Comparison of ENCODE assay signal across 21 cellular contexts in the genomic region with DNA sequence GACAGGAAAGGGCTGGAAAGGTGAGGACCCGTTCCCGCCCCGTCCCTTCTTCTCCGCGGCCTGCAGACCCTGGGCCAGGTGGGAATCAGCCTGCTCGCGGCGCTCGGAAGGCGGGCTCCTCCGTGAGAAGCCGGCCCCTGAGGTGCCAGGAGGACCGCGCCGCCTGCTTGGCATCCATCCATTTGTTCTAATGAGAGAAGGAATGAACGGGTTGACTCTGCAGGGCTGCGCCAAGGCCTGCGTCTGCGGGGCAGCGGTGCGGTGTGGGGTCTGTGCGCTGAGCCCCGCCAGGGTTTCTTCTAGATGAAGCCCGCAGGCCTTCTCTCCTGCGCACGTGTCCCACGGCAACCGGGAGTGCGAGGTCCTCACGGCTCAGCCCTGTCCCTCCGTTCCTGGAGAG. TPM values are rescaled to one million over a fixed set of nuclear protein-coding genes. Genes with fewer than 3 reads are reported as not detected.
DNase-seq lines count a peak whose midpoint lies in the region; ATAC-seq, FAIRE-seq and TF ChIP-seq lines count a peak whose summit lies in the region.
"Had no signal": no experiment of that assay in that cellular context is flagged by ENCODE, and none has a peak within 500 bp of the region (broad histone marks: within the 10 kb centered on the region; RNA-seq: fewer than 3 reads in every experiment).

No MANE protein-coding gene starts in this region.

- H3K23me2 ChIP-seq in H1 (ENCODE audit: low read depth, low read length) = peaks cover under 1% of the 10 kb centered on the region; the same call in 1 of the 2 replicates

- no peak for DNase-seq in H1 (ENCODE audit: low read depth in 1 of 2, low spot score in 2 of 2)
- no peak for DNase-seq in mesothelial cell of epicardium (ENCODE audit: low spot score in 2 of 2, unreplicated experiment in 2 of 2)
- DNase-seq in stimulated activated CD8-positive, alpha-beta memory T cell treated with anti-CD3 and anti-CD28 coated beads, Interleukin-4, amount 100 ng/mL, for 48 hours = peak; percentile 14
- DNase-seq in KBM-7 = no peak
- DNase-seq in mucosa of descending colon = no peak
- no peak for DNase-seq in GM20000 (ENCODE audit: low spot score)
- DNase-seq: ACHN; C1 segment of cervical spinal cord; CD8-positive, alpha-beta memory T cell; NCI-H1417; NCI-H187; NCI-H2107; NCI-H510A; NCI-H748 treated with DMSO at 0.1 percent for 48 hours; NK-92 treated with Interleukin-12 subunit alpha and Interleukin-12 subunit beta, amount 100 ng/mL, for 24 hours had no signal

- no peaks in the 10 kb centered on the region for H3K27me3 Mint-ChIP-seq in mesothelial cell of epicardium (ENCODE audit: low read depth)

- in situ Hi-C loops in KBM-7 (cut with MboI; ENCODE audit: low pct_unique_long_range_greater_than_20kb, low sequenced_read_pairs) = no loop called here

- no peak overlapping the region for H3K4me3 ChIP-seq in H1 (ENCODE audit: extremely low read depth in 1 of 4, insufficient read depth in 2 of 4, low read depth in 3 of 4, low read length in 4 of 4)
- H3K4me3 ChIP-seq in mucosa of descending colon = no peak overlapping the region
- H3K4me3 ChIP-seq: HAP-1, Peyer's patch had no signal

- no peak overlapping the region for H4K91ac ChIP-seq in H1 (replicated peaks; ENCODE audit: insufficient read length, low read length)

- H3K36me3 ChIP-seq in H1 (ENCODE audit: control insufficient read depth in 2 of 4, insufficient read depth in 4 of 4, low read length in 3 of 4) = no peaks in the 10 kb centered on the region; a peak in 1 of 8 replicates
- no peaks in the 10 kb centered on the region for H3K36me3 ChIP-seq in mucosa of descending colon (ENCODE audit: low read depth)
- H3K36me3 ChIP-seq: HAP-1, Peyer's patch had no signal

- peaks cover 23% of the 10 kb centered on the region for H3K4me1 Mint-ChIP-seq in mesothelial cell of epicardium
- H3K4me1 Mint-ChIP-seq: CD8-positive, alpha-beta memory T cell had no signal

- H3K36me3 Mint-ChIP-seq in mesothelial cell of epicardium = peaks cover 11% of the 10 kb centered on the region

- ATAC-seq in mucosa of descending colon = no peak
- ATAC-seq: Right ventricle myocardium inferior had no signal

- peaks cover 36% of the 10 kb centered on the region for H3K9me3 Mint-ChIP-seq in mesothelial cell of epicardium

- peaks cover 0 to 3% (median 0%) of the 10 kb centered on the region in 4 experiments; a peak in 1 of 7 replicates for H3K4me1 ChIP-seq in H1 (replicated peaks in 1 of 4; ENCODE audit: control insufficient read depth in 3 of 4, insufficient read depth in 4 of 4, low read length in 3 of 4)
- H3K4me1 ChIP-seq in mucosa of descending colon (ENCODE audit: low read depth) = no peaks in the 10 kb centered on the region
- H3K4me1 ChIP-seq: HAP-1 had no signal

- peak overlapping the region; percentile 53 for H3K27ac Mint-ChIP-seq in mesothelial cell of epicardium

- no peaks in the 10 kb centered on the region; a peak in 1 of 7 replicates for H3K27me3 ChIP-seq in H1 (replicated peaks in 1 of 4; ENCODE audit: control insufficient read depth in 3 of 4, extremely low read depth in 1 of 4, insufficient read depth in 3 of 4, low read length in 3 of 4)
- H3K27me3 ChIP-seq: Peyer's patch had no signal

- no peak overlapping the region for H4K8ac ChIP-seq in H1 (ENCODE audit: extremely low read depth, insufficient read depth, low read length)

- no peak overlapping the region for H3K4me2 ChIP-seq in H1 (ENCODE audit: insufficient read depth in 1 of 2, low read depth in 2 of 2, low read length in 2 of 2)
- H3K4me2 ChIP-seq: KMS-11 had no signal

- no peak overlapping the region for H2BK20ac ChIP-seq in H1 (ENCODE audit: low read length)

- no peak for TF ChIP-seq POLR2A in H1 (IDR thresholded peaks at IDR 0.05; ENCODE audit: control extremely low read depth in 1 of 2, low read depth in 2 of 2, low read length in 2 of 2)

- H3K23ac ChIP-seq in H1 (ENCODE audit: insufficient read length) = no peak overlapping the region

- TF ChIP-seq CTCF in H1 (IDR thresholded peaks at IDR 0.05; ENCODE audit: control extremely low read depth in 1 of 3, insufficient read depth in 1 of 3, low read depth in 1 of 3, low read length in 3 of 3) (no peak), mesothelial cell of epicardium (IDR thresholded peaks at IDR 0.05; ENCODE audit: unreplicated experiment) (no peak), mucosa of descending colon (IDR thresholded peaks at IDR 0.05) (no peak), GM20000 (IDR thresholded peaks at IDR 0.05; ENCODE audit: extremely low read depth, missing control alignments) (no peak)

- H2BK15ac ChIP-seq in H1 (ENCODE audit: low read length) = no peak overlapping the region

- H3K18ac ChIP-seq in H1 (ENCODE audit: extremely low read depth, low read length) = no peak overlapping the region

- no peak overlapping the region for H3K4me3 Mint-ChIP-seq in mesothelial cell of epicardium
- H3K4me3 Mint-ChIP-seq: CD8-positive, alpha-beta memory T cell had no signal

- no peak overlapping the region for H2AK5ac ChIP-seq in H1 (ENCODE audit: low read depth, low read length)

- no peaks in the 10 kb centered on the region for H3K79me1 ChIP-seq in H1 (ENCODE audit: low read depth, low read length)

- no peak overlapping the region for H3K56ac ChIP-seq in H1 (replicated peaks; ENCODE audit: insufficient read length, low read depth, low read length)

- no peak overlapping the region for H2BK5ac ChIP-seq in H1 (ENCODE audit: low read depth, low read length)

- no peak overlapping the region for H2AFZ ChIP-seq in H1 (ENCODE audit: low read length)

- TF ChIP-seq EP300 in Ishikawa (IDR thresholded peaks at IDR 0.05; ENCODE audit: borderline replicate concordance) = no peak
- no peak for TF ChIP-seq EP300 in H1 (IDR thresholded peaks at IDR 0.05; ENCODE audit: borderline replicate concordance in 1 of 2, low read depth in 2 of 2, low read length in 2 of 2)

- CTCF ChIA-PET in H1 (lab: Charles Lee; ENCODE audit: partially characterized antibody) = no interaction called here

- H3K9ac ChIP-seq in H1 (replicated peaks in 1 of 4; ENCODE audit: extremely low read depth in 1 of 4, low read depth in 3 of 4, low read length in 3 of 4) = no peak overlapping the region
- H3K9ac ChIP-seq: KMS-11 had no signal

- no peak overlapping the region for H4K5ac ChIP-seq in H1 (ENCODE audit: insufficient read length, low read depth, low read length)

- POLR2A ChIA-PET in H1 (lab: Charles Lee; ENCODE audit: partially characterized antibody) = no interaction called here

- WGBS in H1 (ENCODE audit: extremely low coverage in 1 of 2, insufficient coverage in 1 of 2, insufficient read length in 1 of 2, insufficient replicate concordance in 2 of 2, low coverage in 1 of 2, low lambda C conversion rate in 2 of 2, missing lambda C conversion rate in 1 of 2), 2 experiments = 96% methylated on average over 30 of the region's 31 CpGs; no CpG with 5 or more reads in 1 of the 2 experiments

- no peak for FAIRE-seq in H1 (lab: Jason Lieb, UNC)
- FAIRE-seq: D721Med had no signal

- TF ChIP-seq RAD21 in Ishikawa (IDR thresholded peaks at IDR 0.05; ENCODE audit: low read depth) (no peak), H1 (IDR thresholded peaks at IDR 0.05 in 1 of 2, conservative IDR thresholded peaks at IDR 0.05 in 1 of 2; ENCODE audit: low read depth in 2 of 2, low read length in 2 of 2) (no peak)

- no peak overlapping the region for H3K27ac ChIP-seq in H1 (ENCODE audit: low read depth, low read length)
- H3K27ac ChIP-seq: KMS-11, Peyer's patch had no signal

- intact Hi-C loops in mucosa of descending colon (cut with DNase I, micrococcal nuclease) = no loop called here

- peaks cover 6 to 11% of the 10 kb centered on the region in 2 experiments for H3K9me3 ChIP-seq in H1 (ENCODE audit: insufficient read depth in 2 of 2, low read depth in 1 of 2, low read length in 1 of 2)
- no peaks in the 10 kb centered on the region for H3K9me3 ChIP-seq in mucosa of descending colon
- H3K9me3 ChIP-seq: HAP-1, Peyer's patch had no signal

- H2BK12ac ChIP-seq in H1 (ENCODE audit: low read depth, low read length) = peak overlapping the region; percentile 17; the same call in 1 of the 2 replicates

- H3K14ac ChIP-seq in H1 (ENCODE audit: insufficient read length) = no peak overlapping the region

- H3K4ac ChIP-seq in H1 (replicated peaks; ENCODE audit: insufficient read length, low read depth, low read length) = no peak overlapping the region

- H2BK120ac ChIP-seq in H1 (replicated peaks; ENCODE audit: low read depth, low read length) = no peak overlapping the region

- no peaks in the 10 kb centered on the region for H4K20me1 ChIP-seq in H1 (replicated peaks in 1 of 2; ENCODE audit: control insufficient read depth in 1 of 2, insufficient read depth in 2 of 2, low read length in 2 of 2)

- H3K79me2 ChIP-seq in H1 (ENCODE audit: control insufficient read depth in 1 of 2, insufficient read depth in 2 of 2, low read length in 2 of 2) = no peaks in the 10 kb centered on the region

TF ChIP-seq in Ishikawa, 13 proteins besides CTCF, POLR2A, EP300 and RAD21:
- TF ChIP-seq ZBTB7A (IDR thresholded peaks at IDR 0.05; ENCODE audit: low read depth) (0 out of 2 replicates have a peak, but pooled peaks have one; percentile 26), NFIC (IDR thresholded peaks at IDR 0.05) (no peak)

TF ChIP-seq in H1, 55 proteins besides CTCF, POLR2A, EP300 and RAD21 (continues in another document):
- TF ChIP-seq, protein P1, sequence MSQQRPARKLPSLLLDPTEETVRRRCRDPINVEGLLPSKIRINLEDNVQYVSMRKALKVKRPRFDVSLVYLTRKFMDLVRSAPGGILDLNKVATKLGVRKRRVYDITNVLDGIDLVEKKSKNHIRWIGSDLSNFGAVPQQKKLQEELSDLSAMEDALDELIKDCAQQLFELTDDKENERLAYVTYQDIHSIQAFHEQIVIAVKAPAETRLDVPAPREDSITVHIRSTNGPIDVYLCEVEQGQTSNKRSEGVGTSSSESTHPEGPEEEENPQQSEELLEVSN (IDR thresholded peaks at IDR 0.05) = no peak; the same call in 1 of the 2 replicates
- TF ChIP-seq TAF7 (optimal IDR thresholded peaks at IDR 0.05; ENCODE audit: borderline replicate concordance, low read depth, low read length) (no peak), RNF2 (IDR thresholded peaks at IDR 0.05; ENCODE audit: borderline replicate concordance, low read depth, low read length, missing control alignments, poor library complexity, severe bottlenecking) (no peak), RFX5 (IDR thresholded peaks at IDR 0.05; ENCODE audit: borderline replicate concordance, low read depth, low read length) (no peak)

RNA-seq across cellular contexts. Expression of a gene that starts 27.6 kb away (rescaled TPM):
- total RNA-seq in H1 (2021; fragmentation: NEBNext Ultra II Directional; extraction: Animal tissue kit (Norgen Biotek cat#: 25700)) = 72.8 and 74.6 TPM in 2 replicates
- polyA plus RNA-seq in H1 (2011; rRNA removed) = 37.4 and 61.3 TPM in 2 replicates
- 37.9 TPM for polyA plus RNA-seq in H1 (2011; cell fraction: cytosol; rRNA removed)
- polyA plus RNA-seq in H1 (2011; cell fraction: nucleus; rRNA removed) = 51.0 TPM
- polyA plus RNA-seq in H1 (2012, experiment 1 of 2) = 44.2 to 60.1 TPM (median 56.3 TPM) in 4 replicates
- polyA plus RNA-seq in H1 (2012, experiment 2 of 2) = 57.3 TPM
- polyA plus RNA-seq in H1 (2013, experiment 1 of 2) = 41.0 TPM
- polyA plus RNA-seq in H1 (2013, experiment 2 of 2) = 45.1 TPM
- polyA minus RNA-seq in H1 (2011; rRNA and poly(A)+ RNA removed) = 26.9 and 34.9 TPM in 2 replicates
- polyA minus RNA-seq in H1 (2011; cell fraction: cytosol; rRNA and poly(A)+ RNA removed) = 49.1 TPM
- polyA minus RNA-seq in H1 (2011; cell fraction: nucleus; rRNA and poly(A)+ RNA removed) = 74.6 TPM
- total RNA-seq in mesothelial cell of epicardium = 139 to 141 TPM (median 141 TPM) in 3 replicates
- total RNA-seq in mucosa of descending colon = 10 to 100 TPM; 30.8 to 39.6 (median 32.2) TPM
